In the genomic region with DNA sequence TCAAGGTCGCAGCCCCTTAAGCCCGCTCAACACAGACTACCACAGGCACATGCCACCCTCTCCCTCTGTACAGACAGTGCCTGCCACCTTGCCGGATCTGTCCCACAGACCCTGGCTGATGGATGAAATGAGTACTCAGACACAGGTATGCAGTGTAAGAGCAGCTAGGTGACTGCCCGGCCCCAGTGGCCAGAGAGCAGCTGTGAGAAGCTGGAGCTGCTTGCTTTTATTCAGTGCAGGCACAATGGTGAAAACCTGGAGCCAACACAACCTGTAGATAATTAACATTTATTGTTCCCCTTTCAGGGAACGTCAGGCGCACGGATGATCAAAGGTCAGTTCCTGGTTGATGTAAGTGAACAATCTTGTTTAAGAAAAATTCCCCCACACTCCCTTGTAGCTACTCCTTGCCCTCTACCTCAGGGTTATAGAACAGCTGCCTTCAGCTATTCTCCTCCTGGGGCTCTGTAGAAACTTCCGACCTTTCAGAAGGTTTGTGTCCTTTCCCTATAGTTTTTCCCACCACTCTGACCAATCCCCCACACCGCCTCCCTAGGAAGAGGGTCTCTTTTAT, we compare ENCODE assay signal across 8 cellular contexts. TPM values are rescaled to one million over a fixed set of nuclear protein-coding genes. Genes with fewer than 3 reads are reported as not detected.
"Had no signal": no experiment of that assay in that cellular context is flagged by ENCODE, and none has a peak within 500 bp of the region (broad histone marks: within the 10 kb centered on the region; RNA-seq: fewer than 3 reads in every experiment).

No MANE protein-coding gene starts in this region.

RNA-seq across cellular contexts. Expression of a gene that starts 4.6 kb away (rescaled TPM):
- total RNA-seq: HT1080, MCF 10A, OCI-LY7, PC-3, Right ventricle myocardium inferior, RPMI7951, SJCRH30 had no signal
- polyA plus RNA-seq: IgD-negative memory B cell had no signal
